24 cellular contexts compared by ENCODE assay signal in the genomic region with DNA sequence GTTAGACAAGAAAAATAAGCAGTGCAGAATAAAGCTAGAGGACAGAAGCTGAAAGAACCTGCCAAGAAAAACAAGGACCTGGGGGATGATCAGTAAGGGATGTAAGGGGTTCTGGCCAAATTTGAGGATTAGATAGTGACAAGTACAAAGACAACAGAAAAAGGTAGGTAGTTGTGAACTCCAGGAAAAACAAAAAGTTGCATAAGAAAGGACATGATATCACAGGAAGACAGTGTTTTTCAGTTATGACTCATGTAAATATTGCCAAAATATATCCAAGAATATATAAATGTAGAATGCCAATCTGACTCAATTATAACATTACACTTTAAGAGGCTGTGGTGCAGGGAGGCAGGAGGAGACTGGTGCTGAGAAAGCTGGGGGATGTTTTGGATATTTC.
"Had no signal": no experiment of that assay in that cellular context is flagged by ENCODE, and none has a peak within 500 bp of the region (broad histone marks: within the 10 kb centered on the region; RNA-seq: fewer than 3 reads in every experiment).

No MANE protein-coding gene starts in this region.

- ATAC-seq: activated CD4-positive, CD25-positive, alpha-beta regulatory T cell treated with anti-CD3 and anti-CD28 coated beads, Interleukin-2, amount 50 U/mL, for 24 hours; activated CD8-positive, alpha-beta T cell treated with anti-CD3 and anti-CD28 coated beads, Interleukin-2, amount 10 ng/mL, durations not matched to agents 7 days and 5 days; activated naive CD8-positive, alpha-beta T cell treated with anti-CD3 and anti-CD28 coated beads, Interleukin-2, amount 50 U/mL, for 24 hours; gastrocnemius medialis; natural killer cell treated with Interleukin-12 subunit alpha and Interleukin-12 subunit beta and Interleukin-15 and Interleukin-18, amount 100 ng/mL, for 72 hours; right lobe of liver had no signal

- H3K4me1 ChIP-seq: gastrocnemius medialis, left ventricle myocardium inferior, right lobe of liver, spleen, testis, vagina had no signal

- H3K36me3 ChIP-seq: gastrocnemius medialis, left ventricle myocardium inferior, neutrophil, right lobe of liver, spleen, vagina had no signal

- H3K4me3 ChIP-seq: coronary artery, gastrocnemius medialis, left ventricle myocardium inferior, right lobe of liver, spleen, testis, vagina had no signal

- H3K27ac ChIP-seq: coronary artery, epithelial cell of prostate, gastrocnemius medialis, left ventricle myocardium inferior, neutrophil, right lobe of liver, spleen, testis, vagina had no signal

- H3K9me3 ChIP-seq: gastrocnemius medialis, left ventricle myocardium inferior, neutrophil, right lobe of liver, testis, vagina had no signal

- H3K27me3 ChIP-seq: gastrocnemius medialis, neutrophil, right lobe of liver, testis, vagina had no signal

- DNase-seq: activated CD4-positive, alpha-beta T cell treated with anti-CD3 and anti-CD28 coated beads, Interleukin-2, amount 10 ng/mL, durations not matched to agents 7 days and 5 days; activated CD8-positive, alpha-beta T cell treated with anti-CD3 and anti-CD28 coated beads, Interleukin-2, amount 10 ng/mL, durations not matched to agents 7 days and 5 days; activated gamma-delta T cell; activated naive CD4-positive, alpha-beta T cell treated with anti-CD3 and anti-CD28 coated beads, Interleukin-2, amount 50 U/mL, for 16 hours; activated naive CD8-positive, alpha-beta T cell treated with anti-CD3 and anti-CD28 coated beads, Interleukin-2, amount 50 U/mL, for 24 hours; central memory CD4-positive, alpha-beta T cell; endodermal cell; gastrocnemius medialis; hippocampal formation; left ventricle myocardium inferior; midbrain; posterior cingulate gyrus; right lobe of liver; spleen; stimulated activated CD4-positive, alpha-beta T cell treated with anti-CD3 and anti-CD28 coated beads, Interleukin-4, amount 100 ng/mL, for 1 hour; stimulated activated naive CD4-positive, alpha-beta T cell; T1000; testis had no signal
